In the genomic region with DNA sequence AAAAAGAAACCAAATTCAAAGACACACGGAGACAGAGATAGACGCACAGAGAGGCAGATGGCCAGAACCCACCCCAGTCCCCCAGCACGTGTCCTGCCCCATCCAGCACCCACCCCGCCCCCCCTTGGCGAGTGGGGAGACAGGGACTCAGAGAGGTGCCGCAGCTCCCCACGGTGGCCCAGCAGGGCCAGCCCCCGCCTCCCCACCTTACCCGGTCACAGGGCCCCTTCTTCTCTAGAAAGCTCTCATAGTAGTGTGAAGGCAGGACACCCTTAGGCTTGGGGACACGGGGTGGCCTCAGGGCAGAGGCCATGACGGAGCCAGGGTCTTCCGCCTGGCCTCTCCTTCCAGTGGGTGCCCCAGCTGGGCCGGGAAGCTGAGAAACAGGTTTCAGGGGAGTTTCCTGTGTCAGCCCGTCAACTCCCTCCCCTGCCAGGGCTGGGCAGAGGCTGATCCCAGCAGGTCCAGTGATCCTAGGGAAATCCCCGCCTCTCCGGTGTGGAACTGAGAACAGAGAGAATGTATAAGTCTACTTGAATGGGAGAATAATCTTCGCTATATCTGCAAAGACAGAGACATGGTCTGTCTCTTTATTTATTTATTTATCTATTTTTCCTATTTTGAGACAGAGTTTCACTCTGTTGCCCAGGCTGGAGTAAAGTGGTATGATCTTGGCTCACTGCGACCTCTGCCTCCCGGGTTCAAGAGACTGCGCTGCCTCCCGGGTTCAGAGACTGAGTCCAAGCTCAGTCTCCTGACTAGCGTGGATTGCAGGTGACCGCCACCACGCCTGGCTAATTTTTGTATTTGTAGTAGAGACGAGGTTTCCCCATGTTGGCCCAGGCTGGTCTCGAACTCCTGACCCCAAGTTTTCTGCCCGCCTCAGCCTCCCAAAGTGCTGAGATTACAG, we compare ENCODE assay signal across 8 cellular contexts. TPM values are rescaled to one million over a fixed set of nuclear protein-coding genes. Genes with fewer than 3 reads are reported as not detected.
DNase-seq lines count a peak whose midpoint lies in the region; ATAC-seq and TF ChIP-seq lines count a peak whose summit lies in the region.

A gene with protein sequence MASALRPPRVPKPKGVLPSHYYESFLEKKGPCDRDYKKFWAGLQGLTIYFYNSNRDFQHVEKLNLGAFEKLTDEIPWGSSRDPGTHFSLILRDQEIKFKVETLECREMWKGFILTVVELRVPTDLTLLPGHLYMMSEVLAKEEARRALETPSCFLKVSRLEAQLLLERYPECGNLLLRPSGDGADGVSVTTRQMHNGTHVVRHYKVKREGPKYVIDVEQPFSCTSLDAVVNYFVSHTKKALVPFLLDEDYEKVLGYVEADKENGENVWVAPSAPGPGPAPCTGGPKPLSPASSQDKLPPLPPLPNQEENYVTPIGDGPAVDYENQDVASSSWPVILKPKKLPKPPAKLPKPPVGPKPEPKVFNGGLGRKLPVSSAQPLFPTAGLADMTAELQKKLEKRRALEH (minus strand): TSS at position 387 of the 910 bp plus-strand sequence. CDS start 74 bp downstream, at position 313.

- peaks cover 18% of the 10 kb centered on the region for H3K4me1 ChIP-seq in neural progenitor cell

- no peaks in the 10 kb centered on the region for H3K9me3 ChIP-seq in neural progenitor cell (ENCODE audit: low read depth)

- TF ChIP-seq CTCF in neural progenitor cell (IDR thresholded peaks at IDR 0.05): no peak

- H3K4me3 Mint-ChIP-seq in neural progenitor cell: peak within 1 kb of the TSS; percentile 68

- DNase-seq in NCI-H2171 treated with DMSO at 0.1 percent for 48 hours (lab: John Stamatoyannopoulos, UW) (peak; percentile 58), NCI-H2171 (lab: John Stamatoyannopoulos, UW) (no peak), neural progenitor cell (ENCODE audit: low spot score) (peak; percentile 51), NCI-H146 treated with DMSO at 0.1 percent for 48 hours (lab: John Stamatoyannopoulos, UW; ENCODE audit: unreplicated experiment) (no peak), DMS 273 treated with DMSO at 0.1 percent for 48 hours (lab: John Stamatoyannopoulos, UW) (no peak)
- DNase-seq in activated CD4-positive, alpha-beta T cell treated with anti-CD3 and anti-CD28 coated beads for 4 hours: peak; percentile 24 to 40

- no peaks in the 10 kb centered on the region for H4K20me1 ChIP-seq in neural progenitor cell (ENCODE audit: low read depth)

- peaks cover 18% of the 10 kb centered on the region for H3K27me3 Mint-ChIP-seq in neural progenitor cell (ENCODE audit: insufficient read depth, low read depth)

- ATAC-seq in esophagus mucosa (peak; percentile 65), HG03342 (IDR thresholded peaks at IDR 0.05; ENCODE audit: unreplicated experiment) (no peak)

- H2AFZ ChIP-seq in neural progenitor cell (replicated peaks): peak within 1 kb of the TSS; percentile 58

- peak within 1 kb of the TSS; percentile 35 for H3K9ac ChIP-seq in neural progenitor cell

- H3F3A ChIP-seq in neural progenitor cell (ENCODE audit: low read depth): peaks cover 35% of the 10 kb centered on the region

- H3K36me3 ChIP-seq in neural progenitor cell: no peaks in the 10 kb centered on the region

- peaks cover 25% of the 10 kb centered on the region for H3K4me1 Mint-ChIP-seq in neural progenitor cell

- peaks cover 9% of the 10 kb centered on the region for H3K27me3 ChIP-seq in neural progenitor cell

- peak within 1 kb of the TSS; percentile 76 for H3K4me2 ChIP-seq in neural progenitor cell

- H3K27ac ChIP-seq in neural progenitor cell: no peak within 1 kb of the TSS

- no peaks in the 10 kb centered on the region for H3K79me2 ChIP-seq in neural progenitor cell (ENCODE audit: low read depth)

- H3K27ac Mint-ChIP-seq in neural progenitor cell: peak within 1 kb of the TSS; percentile 88

- peaks cover 24% of the 10 kb centered on the region for H3K36me3 Mint-ChIP-seq in neural progenitor cell

- peak within 1 kb of the TSS; percentile 35 for H3K4me3 ChIP-seq in neural progenitor cell

- H3K9me3 Mint-ChIP-seq in neural progenitor cell: no peaks in the 10 kb centered on the region

RNA-seq across cellular contexts. Expression of the gene that starts here (rescaled TPM):
- total RNA-seq in esophagus mucosa (97.3 TPM), neural progenitor cell (ENCODE audit: low replicate concordance) (5.7 and 6.8 TPM in 2 replicates)

Comparison
In these comparisons a context has a peak if more than half of its experiments do, and no peak if none do; other contexts are left out.
1. RNA of the gene that starts here (total RNA-seq): 97.3 TPM in esophagus mucosa (single experiment); 5.7 to 6.8 TPM in neural progenitor cell; every median in the first group is over 10 times any median in the second.
2. DNase-seq: peak in NCI-H2171 treated with DMSO at 0.1 percent for 48 hours (single experiment), activated CD4-positive, alpha-beta T cell treated with anti-CD3 and anti-CD28 coated beads for 4 hours (2 of 2) and neural progenitor cell (single experiment); none in NCI-H2171 (single experiment), NCI-H146 treated with DMSO at 0.1 percent for 48 hours (single experiment) and DMS 273 treated with DMSO at 0.1 percent for 48 hours (single experiment).